ENCODE assay signal across 8 cellular contexts in the genomic region with DNA sequence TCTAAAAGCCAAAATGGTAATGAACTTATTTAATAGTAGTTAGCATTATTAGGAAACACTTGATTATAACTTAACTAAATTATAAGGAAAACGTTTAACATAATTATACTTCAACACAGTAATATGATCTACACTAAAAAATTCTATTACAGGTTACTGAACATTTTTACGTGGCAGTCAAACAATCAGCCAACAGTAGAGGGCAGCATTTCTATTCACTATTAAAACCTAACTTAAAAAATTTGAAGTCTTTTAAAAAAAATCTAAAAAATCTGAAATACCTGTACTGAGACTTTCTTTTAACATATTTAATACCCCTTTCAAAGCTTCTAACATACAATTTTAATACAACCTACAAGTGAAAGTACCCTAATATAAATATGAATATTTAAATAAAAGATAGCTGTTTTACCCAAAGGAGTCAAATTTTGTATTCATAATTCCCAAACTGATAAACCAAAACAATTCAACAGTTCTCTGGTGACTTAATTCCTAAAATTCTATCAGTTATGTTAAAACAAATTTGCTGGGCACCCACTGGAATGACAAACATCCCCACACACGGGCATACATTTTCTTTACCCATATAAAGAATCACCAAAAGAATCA. TPM values are rescaled to one million over a fixed set of nuclear protein-coding genes. Genes with fewer than 3 reads are reported as not detected.
DNase-seq lines count a peak whose midpoint lies in the region; ATAC-seq, FAIRE-seq and TF ChIP-seq lines count a peak whose summit lies in the region.

No MANE protein-coding gene starts in this region.

- peak in 5 of 10 experiments; percentile 9 to 21 (median 17) for DNase-seq in CD4-positive, alpha-beta T cell
- DNase-seq in GM18507 (ENCODE audit: extremely low spot score, insufficient read length, low read depth) (no peak), NCI-H82 (lab: John Stamatoyannopoulos, UW) (peak; percentile 74), astrocyte of the hippocampus (ENCODE audit: low read depth, low spot score) (peak; percentile 67), left lobe of liver (ENCODE audit: low spot score) (no peak), transverse colon (peak; percentile 19), amniotic stem cell (lab: John Stamatoyannopoulos, UW) (no peak), cardiac septum (ENCODE audit: low spot score) (no peak)

- in situ Hi-C loops in transverse colon (cut with MboI; ENCODE audit: low pct_ligation_motif_present in 1 of 4, low pct_unique_long_range_greater_than_20kb in 1 of 4, low sequenced_read_pairs in 3 of 4): loop anchor here (5.0 to 25.0 kb wide), 4 partner anchors 245 to 258 kb away; no protein-coding TSS in a partner anchor

- TF ChIP-seq POLR2A in transverse colon (IDR thresholded peaks at IDR 0.05): no peak

- CTCF ChIA-PET in CD4-positive, alpha-beta T cell (lab: Charles Lee): interaction anchor here (0.6 to 3.3 kb wide), 15 partner anchors 8 to 298 kb away, joined by 3 to 15 read pairs (median 4); a partner anchor contains a TSS

- ATAC-seq in CD4-positive, alpha-beta T cell (ENCODE audit: poor library complexity): no peak
- ATAC-seq in left lobe of liver: peak; percentile 58

- POLR2A ChIA-PET in CD4-positive, alpha-beta T cell (lab: Charles Lee): interaction anchor here (1.1 kb wide), 1 partner anchor 256 kb away, joined by 3 read pairs; no protein-coding TSS in a partner anchor

- no peaks in the 10 kb centered on the region for H3K9me3 ChIP-seq in CD4-positive, alpha-beta T cell (ENCODE audit: control insufficient read depth, low read length)
- H3K9me3 ChIP-seq in transverse colon: no peaks in the 10 kb centered on the region

- no peaks in the 10 kb centered on the region for H3K9me3 Mint-ChIP-seq in CD4-positive, alpha-beta T cell

- 12 to 23% methylated on average over 3 of the region's 3 CpGs for WGBS in transverse colon (ENCODE audit: low coverage in 1 of 2), 2 donors

- H3K27me3 ChIP-seq in CD4-positive, alpha-beta T cell (ENCODE audit: control insufficient read depth, insufficient read depth, low read length): no peaks in the 10 kb centered on the region
- no peaks in the 10 kb centered on the region for H3K27me3 ChIP-seq in transverse colon

- no peak overlapping the region for H3K27ac ChIP-seq in CD4-positive, alpha-beta T cell (ENCODE audit: low read depth, low read length)
- H3K27ac ChIP-seq in transverse colon: no peak overlapping the region

- TF ChIP-seq CTCF in CD4-positive, alpha-beta T cell (IDR thresholded peaks at IDR 0.05): peak; percentile 82
- peak; percentile 55 to 74 (median 71) for TF ChIP-seq CTCF in transverse colon (IDR thresholded peaks at IDR 0.05)

- no peaks in the 10 kb centered on the region for H3K36me3 ChIP-seq in transverse colon

- peaks cover 0 to 28% (median 13%) of the 10 kb centered on the region in 4 donors for H3K4me1 ChIP-seq in transverse colon

- peak; percentile 5 for FAIRE-seq in GM18507 (lab: Jason Lieb, UNC)

- peaks cover 74% of the 10 kb centered on the region for H3K4me1 Mint-ChIP-seq in CD4-positive, alpha-beta T cell (ENCODE audit: low read depth)

- intact Hi-C loops in CD4-positive, alpha-beta T cell (cut with DNase I, micrococcal nuclease): loop anchor here (1.0 kb wide), 2 partner anchors 201 to 253 kb away; no protein-coding TSS in a partner anchor
- intact Hi-C loops in transverse colon (cut with DNase I; ENCODE audit: low total_unique reads) (no loop called here), cardiac septum (cut with DNase I) (loop anchor here (2.0 kb wide), 1 partner anchor 254 kb away; no protein-coding TSS in a partner anchor)

- peaks cover 15% of the 10 kb centered on the region for H3K36me3 Mint-ChIP-seq in CD4-positive, alpha-beta T cell (ENCODE audit: low read depth)

- no peak overlapping the region for H3K4me3 ChIP-seq in transverse colon

- no peak overlapping the region for H3K4me3 Mint-ChIP-seq in CD4-positive, alpha-beta T cell

- TF ChIP-seq EP300 in transverse colon (IDR thresholded peaks at IDR 0.05; ENCODE audit: low read depth): no peak

- no peaks in the 10 kb centered on the region for H3K27me3 Mint-ChIP-seq in CD4-positive, alpha-beta T cell

- no peak overlapping the region for H3K27ac Mint-ChIP-seq in CD4-positive, alpha-beta T cell

RNA-seq across cellular contexts. Expression of a gene that starts 41.5 kb away (rescaled TPM):
- total RNA-seq in CD4-positive, alpha-beta T cell: 10 to 100 TPM; 86.8 to 91.8 TPM
- total RNA-seq in left lobe of liver (49.0 TPM), transverse colon (100 to 1,000 TPM; 134 to 211 (median 152) TPM), cardiac septum (113 TPM)

Comparison
In these comparisons a context has a peak if more than half of its experiments do, and no peak if none do; other contexts are left out.
1. DNase-seq: peak in NCI-H82 (single experiment), astrocyte of the hippocampus (single experiment) and transverse colon (single experiment); none in GM18507 (single experiment), left lobe of liver (single experiment), amniotic stem cell (single experiment) and cardiac septum (single experiment).